8 cellular contexts compared by ENCODE assay signal in genomic region chr6:73262701-73263569, GRCh38. TPM values are rescaled to one million over a fixed set of nuclear protein-coding genes. Genes with fewer than 3 reads are reported as not detected.
DNase-seq lines count a peak whose midpoint lies in the region; ATAC-seq and TF ChIP-seq lines count a peak whose summit lies in the region.

KHDC1 (minus strand) TSS chr6:73263196; CDS start chr6:73242517, 20,679 bp downstream.

- TF ChIP-seq CTCF in WERI-Rb-1 (IDR thresholded peaks at IDR 0.05; ENCODE audit: low read depth, low read length) = peak; percentile 20; the same call in 1 of the 2 replicates

- peak within 1 kb of the TSS; percentile 76 for H3K4me3 Mint-ChIP-seq in central memory CD8-positive, alpha-beta T cell

- H3K36me3 Mint-ChIP-seq in central memory CD8-positive, alpha-beta T cell (ENCODE audit: insufficient read depth) = no peaks in the 10 kb centered on the region

- no peaks in the 10 kb centered on the region for H3K27me3 ChIP-seq in WERI-Rb-1 (ENCODE audit: insufficient read depth, low read depth, severe bottlenecking)

- H3K4me3 ChIP-seq in WERI-Rb-1 (ENCODE audit: low read depth, low read length) = peak within 1 kb of the TSS; percentile 71

- ATAC-seq in HG02678 (IDR thresholded peaks at IDR 0.05; ENCODE audit: unreplicated experiment) = peak; percentile 89
- ATAC-seq in central memory CD8-positive, alpha-beta T cell (replicated peaks; ENCODE audit: extremely low read depth, poor library complexity, severe bottlenecking) = peak; percentile 86
- peak; percentile 65 for ATAC-seq in left colon

- no peaks in the 10 kb centered on the region for H3K27me3 Mint-ChIP-seq in central memory CD8-positive, alpha-beta T cell

- intact Hi-C loops in left colon (cut with DNase I, micrococcal nuclease) = no loop called here

- peak within 1 kb of the TSS; percentile 80 for H3K27ac ChIP-seq in WERI-Rb-1

- H3K9me3 Mint-ChIP-seq in central memory CD8-positive, alpha-beta T cell = no peaks in the 10 kb centered on the region

- no peaks in the 10 kb centered on the region for H3K9me3 ChIP-seq in WERI-Rb-1 (ENCODE audit: severe bottlenecking)

- peak within 1 kb of the TSS; percentile 94 for H3K27ac Mint-ChIP-seq in central memory CD8-positive, alpha-beta T cell (ENCODE audit: low read depth)

- peak; percentile 17 to 27 for DNase-seq in NCI-H187 (lab: John Stamatoyannopoulos, UW)
- DNase-seq in NCI-H187 treated with DMSO at 0.1 percent for 48 hours (lab: John Stamatoyannopoulos, UW) = no peak
- peak; percentile 82 for DNase-seq in NCI-H146 (lab: John Stamatoyannopoulos, UW)
- DNase-seq in WERI-Rb-1 = peak; percentile 80
- DNase-seq in central memory CD8-positive, alpha-beta T cell (ENCODE audit: low spot score in 2 of 2) = peak; percentile 32 to 39
- DNase-seq in left colon = peak in 1 of 2 donors; percentile 48
- peak; percentile 28 for DNase-seq in stimulated activated CD4-positive, alpha-beta T cell treated with anti-CD3 and anti-CD28 coated beads, Interleukin-2, amount 100 ng/mL, for 4 hours (ENCODE audit: low read depth)

- H3K4me1 Mint-ChIP-seq in central memory CD8-positive, alpha-beta T cell = peaks cover 40% of the 10 kb centered on the region

- H3K36me3 ChIP-seq in WERI-Rb-1 = peaks cover 19% of the 10 kb centered on the region

RNA-seq across cellular contexts. Expression of gene KHDC1, which starts in this region (rescaled TPM):
- 1 to 10 TPM; 1.0 to 1.2 TPM for total RNA-seq in left colon
